In the genomic region with DNA sequence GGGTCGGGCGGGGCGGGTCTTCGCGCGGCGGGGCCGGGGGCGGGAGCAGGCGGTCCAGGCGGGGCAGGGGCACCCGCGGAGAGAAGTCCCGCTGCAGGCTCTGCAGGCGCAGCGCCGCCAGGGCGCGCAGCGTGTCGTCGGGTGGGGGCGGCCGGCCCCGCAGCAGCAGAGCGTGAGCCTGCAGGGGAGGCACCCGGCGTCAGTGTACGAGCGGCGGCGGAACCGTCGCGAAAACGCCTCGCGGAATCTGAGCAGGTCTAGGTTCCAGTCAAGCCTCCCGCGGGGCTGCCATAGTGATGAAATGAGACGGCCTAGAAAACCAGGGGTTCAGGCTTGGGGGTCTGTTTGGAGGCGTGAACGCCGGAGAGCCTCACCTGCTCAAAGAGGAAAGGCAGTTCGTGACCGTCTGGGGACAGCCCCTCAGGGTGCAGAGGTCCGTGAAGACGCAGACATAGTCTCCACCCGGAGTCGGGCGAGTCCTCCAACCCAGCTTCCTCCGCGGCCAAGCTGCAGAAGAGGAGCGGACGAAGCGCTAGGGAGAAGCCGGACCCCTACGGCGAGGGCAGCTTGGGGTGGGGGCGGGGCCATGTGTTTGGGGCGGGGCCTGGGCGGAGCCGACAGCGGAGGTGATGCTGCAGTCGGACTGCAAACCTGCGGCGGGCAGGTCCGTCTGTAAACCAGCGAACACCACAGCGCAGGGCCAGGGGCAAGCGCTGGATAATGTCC, we compare ENCODE assay signal across 9 cellular contexts. TPM values are rescaled to one million over a fixed set of nuclear protein-coding genes. Genes with fewer than 3 reads are reported as not detected.
A peak's percentile ranks its signal among the peaks of the same experiment; 100 is the strongest.
DNase-seq lines count a peak whose midpoint lies in the region; ATAC-seq lines count a peak whose summit lies in the region.
"Had no signal": no experiment of that assay in that cellular context is flagged by ENCODE, and none has a peak within 500 bp of the region (broad histone marks: within the 10 kb centered on the region; RNA-seq: fewer than 3 reads in every experiment).

No MANE protein-coding gene starts in this region.

- no peak for ATAC-seq in GM19397 (IDR thresholded peaks at IDR 0.05; ENCODE audit: unreplicated experiment)
- ATAC-seq in esophagus mucosa: no peak

- H3K4me3 Mint-ChIP-seq in activated T-helper 2 cell treated with anti-CD3 and anti-CD28 coated beads, Interferon-gamma antibody, Interleukin-2, Interleukin-4, amounts not matched to agents 10 μg/mL and 5 μg/mL and 100 μg/mL, durations not matched to agents 14 hours and 24 hours and 36 hours (ENCODE audit: low read depth): peak overlapping the region; percentile 61

- H3K27ac Mint-ChIP-seq in activated T-helper 2 cell treated with anti-CD3 and anti-CD28 coated beads, Interferon-gamma antibody, Interleukin-2, Interleukin-4, amounts not matched to agents 10 μg/mL and 5 μg/mL and 100 μg/mL, durations not matched to agents 14 hours and 24 hours and 36 hours: no peak overlapping the region

- no peaks in the 10 kb centered on the region for H3K9me3 Mint-ChIP-seq in activated T-helper 2 cell treated with anti-CD3 and anti-CD28 coated beads, Interferon-gamma antibody, Interleukin-2, Interleukin-4, amounts not matched to agents 10 μg/mL and 5 μg/mL and 100 μg/mL, durations not matched to agents 14 hours and 24 hours and 36 hours

- DNase-seq in SIG-M5 treated with dmso at 0.1 percent for 504 hours (lab: John Stamatoyannopoulos, UW; ENCODE audit: unreplicated experiment): peak; percentile 25
- DNase-seq in SIG-M5 (lab: John Stamatoyannopoulos, UW): no peak
- DNase-seq in activated T-helper 2 cell treated with anti-CD3 and anti-CD28 coated beads, Interferon-gamma antibody, Interleukin-2, Interleukin-4, amounts not matched to agents 10 μg/mL and 5 μg/mL and 100 μg/mL, durations not matched to agents 14 hours and 24 hours and 36 hours (ENCODE audit: low spot score): no peak
- peak; percentile 83 for DNase-seq in iPS-NIHi11 (ENCODE audit: low spot score)
- no peak for DNase-seq in OCI-M1 (lab: John Stamatoyannopoulos, UW)
- DNase-seq: 8988T had no signal

- peaks cover 47 to 48% of the 10 kb centered on the region in 2 donors for H3K36me3 ChIP-seq in stomach smooth muscle (ENCODE audit: control insufficient read depth in 2 of 2, insufficient read depth in 2 of 2, low read length in 2 of 2)

- no peak overlapping the region for H3K9ac ChIP-seq in stomach smooth muscle (ENCODE audit: low read length in 2 of 2)

- H3K36me3 Mint-ChIP-seq in activated T-helper 2 cell treated with anti-CD3 and anti-CD28 coated beads, Interferon-gamma antibody, Interleukin-2, Interleukin-4, amounts not matched to agents 10 μg/mL and 5 μg/mL and 100 μg/mL, durations not matched to agents 14 hours and 24 hours and 36 hours (ENCODE audit: low read depth): peaks cover 12% of the 10 kb centered on the region

- peaks cover 51% of the 10 kb centered on the region for H3K4me1 ChIP-seq in stomach smooth muscle (ENCODE audit: control insufficient read depth, insufficient read depth, low read length)

- H3K27me3 Mint-ChIP-seq in activated T-helper 2 cell treated with anti-CD3 and anti-CD28 coated beads, Interferon-gamma antibody, Interleukin-2, Interleukin-4, amounts not matched to agents 10 μg/mL and 5 μg/mL and 100 μg/mL, durations not matched to agents 14 hours and 24 hours and 36 hours (ENCODE audit: low read depth): peaks cover 50% of the 10 kb centered on the region

- no peak overlapping the region for H3K4me3 ChIP-seq in stomach smooth muscle (ENCODE audit: low read length in 2 of 2)

- no peaks in the 10 kb centered on the region for H3K9me3 ChIP-seq in stomach smooth muscle (ENCODE audit: control insufficient read depth in 2 of 2, low read length in 2 of 2)

- no peaks in the 10 kb centered on the region for H3K27me3 ChIP-seq in stomach smooth muscle (ENCODE audit: control insufficient read depth in 1 of 2, insufficient read depth in 2 of 2, low read length in 2 of 2)

- peak overlapping the region; percentile 41 for H3K27ac ChIP-seq in stomach smooth muscle (ENCODE audit: low read length)

- H3K4me1 Mint-ChIP-seq in activated T-helper 2 cell treated with anti-CD3 and anti-CD28 coated beads, Interferon-gamma antibody, Interleukin-2, Interleukin-4, amounts not matched to agents 10 μg/mL and 5 μg/mL and 100 μg/mL, durations not matched to agents 14 hours and 24 hours and 36 hours (ENCODE audit: low read depth): peaks cover 18% of the 10 kb centered on the region

- intact Hi-C loops in activated T-helper 2 cell treated with anti-CD3 and anti-CD28 coated beads, Interferon-gamma antibody, Interleukin-2, Interleukin-4, amounts not matched to agents 10 μg/mL and 5 μg/mL and 100 μg/mL, durations not matched to agents 14 hours and 24 hours and 36 hours (cut with micrococcal nuclease): no loop called here

RNA-seq across cellular contexts. Expression of gene PLEKHH3, which starts 6.4 kb away (rescaled TPM):
- total RNA-seq in activated T-helper 2 cell treated with anti-CD3 and anti-CD28 coated beads, Interferon-gamma antibody, Interleukin-2, Interleukin-4, amounts not matched to agents 10 μg/mL and 5 μg/mL and 100 μg/mL, durations not matched to agents 14 hours and 24 hours and 36 hours: 0.57 and 1.0 TPM in 2 replicates
- total RNA-seq in esophagus mucosa: 49.6 TPM

RNA-seq across cellular contexts. Expression of gene TUBG2, which starts 11.3 kb away (rescaled TPM):
- 12.2 and 12.6 TPM in 2 replicates for total RNA-seq in activated T-helper 2 cell treated with anti-CD3 and anti-CD28 coated beads, Interferon-gamma antibody, Interleukin-2, Interleukin-4, amounts not matched to agents 10 μg/mL and 5 μg/mL and 100 μg/mL, durations not matched to agents 14 hours and 24 hours and 36 hours
- 7.3 TPM for total RNA-seq in esophagus mucosa

RNA-seq across cellular contexts. Expression of gene CCR10, which starts 11.3 kb away (rescaled TPM):
- total RNA-seq in activated T-helper 2 cell treated with anti-CD3 and anti-CD28 coated beads, Interferon-gamma antibody, Interleukin-2, Interleukin-4, amounts not matched to agents 10 μg/mL and 5 μg/mL and 100 μg/mL, durations not matched to agents 14 hours and 24 hours and 36 hours: 0.16 and 0.23 TPM in 2 replicates
- not detected for total RNA-seq in esophagus mucosa

RNA-seq across cellular contexts. Expression of gene CNTNAP1, which starts 12.0 kb away (rescaled TPM):
- total RNA-seq in activated T-helper 2 cell treated with anti-CD3 and anti-CD28 coated beads, Interferon-gamma antibody, Interleukin-2, Interleukin-4, amounts not matched to agents 10 μg/mL and 5 μg/mL and 100 μg/mL, durations not matched to agents 14 hours and 24 hours and 36 hours: 1.3 and 2.4 TPM in 2 replicates
- 1.3 TPM for total RNA-seq in esophagus mucosa

Comparison
In these comparisons a context has a peak if more than half of its experiments do, and no peak if none do; other contexts are left out.
1. DNase-seq: peak in SIG-M5 treated with dmso at 0.1 percent for 504 hours (single experiment) and iPS-NIHi11 (single experiment); none in SIG-M5 (single experiment), activated T-helper 2 cell treated with anti-CD3 and anti-CD28 coated beads, Interferon-gamma antibody, Interleukin-2, Interleukin-4, amounts not matched to agents 10 μg/mL and 5 μg/mL and 100 μg/mL, durations not matched to agents 14 hours and 24 hours and 36 hours (single experiment) and OCI-M1 (single experiment).
2. RNA of gene PLEKHH3, which starts 6.4 kb away (total RNA-seq): 49.6 TPM in esophagus mucosa (single experiment); 0.57 to 1.0 TPM in activated T-helper 2 cell treated with anti-CD3 and anti-CD28 coated beads, Interferon-gamma antibody, Interleukin-2, Interleukin-4, amounts not matched to agents 10 μg/mL and 5 μg/mL and 100 μg/mL, durations not matched to agents 14 hours and 24 hours and 36 hours; every median in the first group is over 10 times any median in the second.